In genomic region chrX:38000706-38001105, GRCh38 we compare ENCODE assay signal across 7 cellular contexts. TPM values are rescaled to one million over a fixed set of nuclear protein-coding genes. Genes with fewer than 3 reads are reported as not detected.
"Had no signal": no experiment of that assay in that cellular context is flagged by ENCODE, and none has a peak within 500 bp of the region (broad histone marks: within the 10 kb centered on the region; RNA-seq: fewer than 3 reads in every experiment).

No MANE protein-coding gene starts in this region.

- H3K27ac ChIP-seq: HL-60 had no signal

- H3K36me3 Mint-ChIP-seq: IgD-negative memory B cell had no signal

- DNase-seq: IMR-90, KBM-7, KG1 had no signal

- H3K4me3 Mint-ChIP-seq: IgD-negative memory B cell had no signal

- H3K4me1 Mint-ChIP-seq: IgD-negative memory B cell had no signal

- H3K4me3 ChIP-seq: K562 had no signal

- H3K27ac Mint-ChIP-seq: IgD-negative memory B cell had no signal

RNA-seq across cellular contexts. Expression of gene SYTL5, which starts 5.6 kb away (rescaled TPM):
- total RNA-seq: HepG2 had no signal
- polyA plus RNA-seq: HepG2, IgD-negative memory B cell had no signal
